ENCODE assay signal across 8 cellular contexts in genomic region chr2:162343492-162343823, GRCh38. TPM values are rescaled to one million over a fixed set of nuclear protein-coding genes. Genes with fewer than 3 reads are reported as not detected.
DNase-seq lines count a peak whose midpoint lies in the region; ATAC-seq lines count a peak whose summit lies in the region.

No MANE protein-coding gene starts in this region.

- peak overlapping the region; percentile 68 to 74 for H3K27ac Mint-ChIP-seq in T-cell
- peak overlapping the region; percentile 83 for H3K27ac Mint-ChIP-seq in stimulated activated effector memory CD8-positive, alpha-beta T cell treated with anti-CD3 and anti-CD28 coated beads, Interleukin-12 subunit alpha, Interleukin-12 subunit beta, amount 100 ng/mL, for 72 hours

- intact Hi-C loops in right cardiac atrium (cut with DNase I) = no loop called here

- peaks cover 14 to 22% (median 21%) of the 10 kb centered on the region in 3 donors for H3K4me1 Mint-ChIP-seq in T-cell
- H3K4me1 Mint-ChIP-seq in stimulated activated effector memory CD8-positive, alpha-beta T cell treated with anti-CD3 and anti-CD28 coated beads, Interleukin-12 subunit alpha, Interleukin-12 subunit beta, amount 100 ng/mL, for 72 hours = peaks cover 5% of the 10 kb centered on the region

- POLR2A ChIA-PET in T-cell (lab: Charles Lee) = interaction anchor here (0.6 to 2.1 kb wide), 3 partner anchors 24 to 47 kb away, joined by 4 to 12 read pairs (median 4); partner anchors contain the start of gene IFIH1 (in 1 of the 2)

- no peaks in the 10 kb centered on the region for H3K9me3 Mint-ChIP-seq in T-cell
- H3K9me3 Mint-ChIP-seq in stimulated activated effector memory CD8-positive, alpha-beta T cell treated with anti-CD3 and anti-CD28 coated beads, Interleukin-12 subunit alpha, Interleukin-12 subunit beta, amount 100 ng/mL, for 72 hours = no peaks in the 10 kb centered on the region

- ATAC-seq in GM21717 (IDR thresholded peaks at IDR 0.05; ENCODE audit: unreplicated experiment) (peak; percentile 1), T-cell (replicated peaks in 1 of 4) (no peak), right cardiac atrium (no peak), HG03196 (IDR thresholded peaks at IDR 0.05; ENCODE audit: unreplicated experiment) (no peak)
- no peak for ATAC-seq in stimulated activated effector memory CD8-positive, alpha-beta T cell treated with anti-CD3 and anti-CD28 coated beads, Interleukin-12 subunit alpha, Interleukin-12 subunit beta, amount 100 ng/mL, for 72 hours

- H3K36me3 Mint-ChIP-seq in T-cell = peaks cover 4% of the 10 kb centered on the region
- peaks cover 7% of the 10 kb centered on the region for H3K36me3 Mint-ChIP-seq in stimulated activated effector memory CD8-positive, alpha-beta T cell treated with anti-CD3 and anti-CD28 coated beads, Interleukin-12 subunit alpha, Interleukin-12 subunit beta, amount 100 ng/mL, for 72 hours

- no peak overlapping the region for H3K27ac ChIP-seq in right cardiac atrium (ENCODE audit: low read length)

- H3K27me3 ChIP-seq in right cardiac atrium (ENCODE audit: control insufficient read depth, insufficient read depth) = no peaks in the 10 kb centered on the region

- H3K27me3 Mint-ChIP-seq in T-cell = no peaks in the 10 kb centered on the region

- DNase-seq in T-cell (no peak), right cardiac atrium (no peak), HK-2 (ENCODE audit: unreplicated experiment) (no peak), dedifferentiated amniotic fluid mesenchymal stem cell (ENCODE audit: extremely low spot score) (no peak)
- DNase-seq in stimulated activated effector memory CD8-positive, alpha-beta T cell treated with anti-CD3 and anti-CD28 coated beads, Interleukin-12 subunit alpha, Interleukin-12 subunit beta, amount 100 ng/mL, for 72 hours (ENCODE audit: low spot score in 2 of 2) = no peak
- DNase-seq in effector CD4-positive, alpha-beta T cell = no peak

- CTCF ChIA-PET in T-cell (lab: Charles Lee) = interaction anchor here (1.0 to 2.8 kb wide), 6 partner anchors 9 to 45 kb away, joined by 3 to 12 read pairs (median 8); partner anchors contain the start of gene IFIH1 (in 1 of the 2)

- no peaks in the 10 kb centered on the region for H3K9me3 ChIP-seq in right cardiac atrium (ENCODE audit: control insufficient read depth, low read length)

- WGBS in right cardiac atrium = 53% methylated on average over 4 of the region's 4 CpGs

- peak overlapping the region; percentile 54 for H3K4me3 ChIP-seq in right cardiac atrium (ENCODE audit: low read length)

- peaks cover 1% of the 10 kb centered on the region for H3K4me1 ChIP-seq in right cardiac atrium (ENCODE audit: control insufficient read depth, insufficient read depth, low read length)

- peak overlapping the region; percentile 89 to 90 (median 89) for H3K4me3 Mint-ChIP-seq in T-cell
- peak overlapping the region; percentile 82 for H3K4me3 Mint-ChIP-seq in stimulated activated effector memory CD8-positive, alpha-beta T cell treated with anti-CD3 and anti-CD28 coated beads, Interleukin-12 subunit alpha, Interleukin-12 subunit beta, amount 100 ng/mL, for 72 hours

RNA-seq across cellular contexts. Expression of gene GCA, which starts 0.5 kb away (rescaled TPM):
- 10 to 100 TPM in 3 of 5 donors, 1 to 10 TPM in 2; 6.5 to 12.8 (median 10.0) TPM for total RNA-seq in T-cell
- total RNA-seq in right cardiac atrium = 10 to 100 TPM in 3 of 4 donors, 1 to 10 TPM in 1; 9.9 to 13.7 (median 13.2) TPM
- polyA plus RNA-seq in right cardiac atrium = 7.7 TPM

RNA-seq across cellular contexts. Expression of gene IFIH1, which starts 25.0 kb away (rescaled TPM):
- 10 to 100 TPM; 25.1 to 34.1 (median 29.2) TPM for total RNA-seq in T-cell
- total RNA-seq in right cardiac atrium = 10 to 100 TPM in 2 of 4 donors, 1 to 10 TPM in 2; 8.1 to 11.8 (median 10.0) TPM
- polyA plus RNA-seq in right cardiac atrium = 6.6 TPM
